Comparison of ENCODE assay signal across 26 cellular contexts in genomic region chr6:150635906-150636514, GRCh38. TPM values are rescaled to one million over a fixed set of nuclear protein-coding genes. Genes with fewer than 3 reads are reported as not detected.
DNase-seq lines count a peak whose midpoint lies in the region; ATAC-seq, FAIRE-seq and TF ChIP-seq lines count a peak whose summit lies in the region.
"Had no signal": no experiment of that assay in that cellular context is flagged by ENCODE, and none has a peak within 500 bp of the region (broad histone marks: within the 10 kb centered on the region; RNA-seq: fewer than 3 reads in every experiment).

No MANE protein-coding gene starts in this region.

- intact Hi-C loops in prostate gland (cut with DNase I): no loop called here

- H3K4me3 Mint-ChIP-seq in CD4-positive, CD25-positive, alpha-beta regulatory T cell: peak overlapping the region in 2 of 4 donors; percentile 11 to 79
- H3K4me3 Mint-ChIP-seq in mesothelial cell of epicardium: no peak overlapping the region
- H3K4me3 Mint-ChIP-seq: activated T-helper 1 cell treated with anti-CD3 and anti-CD28 coated beads, Interleukin-12 subunit alpha, Interleukin-12 subunit beta, Interleukin-2, Interleukin-4 antibody, amounts not matched to agents 30 ng/mL and 10 ng/mL and 1 ng/mL, durations not matched to agents 14 hours and 24 hours and 36 hours; naive thymus-derived CD4-positive, alpha-beta T cell had no signal

- H3K27ac ChIP-seq in CD4-positive, CD25-positive, alpha-beta regulatory T cell (ENCODE audit: insufficient read depth, low read length, poor library complexity, severe bottlenecking): peak overlapping the region; percentile 17
- H3K27ac ChIP-seq in prostate gland: no peak overlapping the region
- H3K27ac ChIP-seq: pancreas, thyroid gland had no signal

- H3K27ac Mint-ChIP-seq in CD4-positive, CD25-positive, alpha-beta regulatory T cell: peak overlapping the region in 2 of 3 donors; percentile 19 to 69
- H3K27ac Mint-ChIP-seq in mesothelial cell of epicardium: peak overlapping the region; percentile 95
- H3K27ac Mint-ChIP-seq: activated naive CD4-positive, alpha-beta T cell treated with anti-CD3 and anti-CD28 coated beads, Interleukin-2, amount 50 U/mL, for 72 hours; activated T-helper 1 cell treated with anti-CD3 and anti-CD28 coated beads, Interleukin-12 subunit alpha, Interleukin-12 subunit beta, Interleukin-2, Interleukin-4 antibody, amounts not matched to agents 30 ng/mL and 10 ng/mL and 1 ng/mL, durations not matched to agents 14 hours and 24 hours and 36 hours; naive thymus-derived CD4-positive, alpha-beta T cell had no signal

- peaks cover 24 to 38% (median 30%) of the 10 kb centered on the region in 4 donors for H3K4me1 Mint-ChIP-seq in CD4-positive, CD25-positive, alpha-beta regulatory T cell
- H3K4me1 Mint-ChIP-seq in mesothelial cell of epicardium: peaks cover 82% of the 10 kb centered on the region

- peak overlapping the region; percentile 65 for H3K4me3 ChIP-seq in CD4-positive, CD25-positive, alpha-beta regulatory T cell (ENCODE audit: low read depth, low read length)
- no peak overlapping the region for H3K4me3 ChIP-seq in prostate gland
- H3K4me3 ChIP-seq: HAP-1, pancreas, thyroid gland had no signal

- FAIRE-seq in GM12891 (lab: Jason Lieb, UNC): peak; percentile 13
- FAIRE-seq: frontal cortex, pancreas had no signal

- H3K27me3 Mint-ChIP-seq in CD4-positive, CD25-positive, alpha-beta regulatory T cell: peaks cover 5% of the 10 kb centered on the region
- H3K27me3 Mint-ChIP-seq in mesothelial cell of epicardium (ENCODE audit: low read depth): no peaks in the 10 kb centered on the region

- 74% methylated on average over 3 of the region's 3 CpGs for WGBS in prostate gland

- in situ Hi-C loops in SK-MEL-5 (cut with HindIII; ENCODE audit: low pct_unique_long_range_greater_than_20kb, low sequenced_read_pairs): no loop called here

- no peak for ATAC-seq in CD4-positive, CD25-positive, alpha-beta regulatory T cell (ENCODE audit: low read depth in 2 of 2)
- ATAC-seq in GM18520 (IDR thresholded peaks at IDR 0.05; ENCODE audit: unreplicated experiment): no peak
- ATAC-seq: activated naive CD4-positive, alpha-beta T cell treated with anti-CD3 and anti-CD28 coated beads, Interleukin-2, amount 50 U/mL, for 72 hours; naive thymus-derived CD4-positive, alpha-beta T cell; Panc1; pancreas; sciatic nerve had no signal

- no peaks in the 10 kb centered on the region for H3K9me3 ChIP-seq in CD4-positive, CD25-positive, alpha-beta regulatory T cell (ENCODE audit: control insufficient read depth in 2 of 2, low read length in 2 of 2)
- no peaks in the 10 kb centered on the region for H3K9me3 ChIP-seq in prostate gland
- H3K9me3 ChIP-seq: HAP-1, pancreas, thyroid gland had no signal

- TF ChIP-seq POLR2A in GM12891 (IDR thresholded peaks at IDR 0.05; ENCODE audit: low read depth, low read length) (no peak), prostate gland (IDR thresholded peaks at IDR 0.05) (no peak)

- peaks cover 26% of the 10 kb centered on the region for H3K4me1 ChIP-seq in CD4-positive, CD25-positive, alpha-beta regulatory T cell (ENCODE audit: control insufficient read depth, insufficient read depth, low read length, poor library complexity, severe bottlenecking)
- no peaks in the 10 kb centered on the region for H3K4me1 ChIP-seq in prostate gland (replicated peaks)
- H3K4me1 ChIP-seq: pancreas had no signal

- no peak for DNase-seq in CD4-positive, CD25-positive, alpha-beta regulatory T cell
- no peak for DNase-seq in GM12891 (ENCODE audit: insufficient read length, low spot score)
- peak; percentile 37 for DNase-seq in SK-MEL-5 (ENCODE audit: low read depth, low spot score)
- DNase-seq in mesothelial cell of epicardium (ENCODE audit: low spot score in 2 of 2, unreplicated experiment in 2 of 2): no peak
- DNase-seq in prostate gland (ENCODE audit: low spot score): no peak
- DNase-seq in stimulated activated CD4-positive, alpha-beta T cell treated with anti-CD3 and anti-CD28 coated beads, Interleukin-4, amount 100 ng/mL, for 24 hours: no peak
- no peak for DNase-seq in GM19238 (ENCODE audit: insufficient read length, low spot score)
- DNase-seq: activated CD8-positive, alpha-beta memory T cell treated with anti-CD3 and anti-CD28 coated beads for 24 hours; cerebellar nuclear complex; DMS153; erythroblast; mammary epithelial cell; naive thymus-derived CD4-positive, alpha-beta T cell; NCI-H226; NCI-H82; pancreas; stimulated activated naive CD4-positive, alpha-beta T cell; thyroid gland had no signal

- H3K36me3 Mint-ChIP-seq in CD4-positive, CD25-positive, alpha-beta regulatory T cell: no peaks in the 10 kb centered on the region
- H3K36me3 Mint-ChIP-seq in mesothelial cell of epicardium: no peaks in the 10 kb centered on the region
- H3K36me3 Mint-ChIP-seq: activated naive CD4-positive, alpha-beta T cell treated with anti-CD3 and anti-CD28 coated beads, Interleukin-2, amount 50 U/mL, for 72 hours; naive thymus-derived CD4-positive, alpha-beta T cell had no signal

- H3K27me3 ChIP-seq in CD4-positive, CD25-positive, alpha-beta regulatory T cell (ENCODE audit: control insufficient read depth, insufficient read depth, low read length): no peaks in the 10 kb centered on the region
- no peaks in the 10 kb centered on the region for H3K27me3 ChIP-seq in prostate gland (replicated peaks; ENCODE audit: insufficient read depth)
- H3K27me3 ChIP-seq: pancreas, thyroid gland had no signal

- peaks cover 0 to 1% (median 0%) of the 10 kb centered on the region in 7 donors for H3K9me3 Mint-ChIP-seq in CD4-positive, CD25-positive, alpha-beta regulatory T cell
- no peaks in the 10 kb centered on the region for H3K9me3 Mint-ChIP-seq in mesothelial cell of epicardium
- H3K9me3 Mint-ChIP-seq: activated naive CD4-positive, alpha-beta T cell treated with anti-CD3 and anti-CD28 coated beads, Interleukin-2, amount 50 U/mL, for 72 hours; activated T-helper 1 cell treated with anti-CD3 and anti-CD28 coated beads, Interleukin-12 subunit alpha, Interleukin-12 subunit beta, Interleukin-2, Interleukin-4 antibody, amounts not matched to agents 30 ng/mL and 10 ng/mL and 1 ng/mL, durations not matched to agents 14 hours and 24 hours and 36 hours had no signal

- H3K36me3 ChIP-seq in CD4-positive, CD25-positive, alpha-beta regulatory T cell (ENCODE audit: control insufficient read depth, insufficient read depth, low read length): no peaks in the 10 kb centered on the region
- H3K36me3 ChIP-seq in prostate gland: no peaks in the 10 kb centered on the region
- H3K36me3 ChIP-seq: HAP-1, pancreas, thyroid gland had no signal

- TF ChIP-seq CTCF in mesothelial cell of epicardium (IDR thresholded peaks at IDR 0.05; ENCODE audit: unreplicated experiment): no peak
- no peak for TF ChIP-seq CTCF in prostate gland (IDR thresholded peaks at IDR 0.05)

TF ChIP-seq in GM12891, 5 proteins besides CTCF, POLR2A, EP300 and RAD21:
- TF ChIP-seq PAX5 (IDR thresholded peaks at IDR 0.05; ENCODE audit: insufficient read depth, low read length, severe bottlenecking) (no peak), TAF1 (IDR thresholded peaks at IDR 0.05; ENCODE audit: low read depth, low read length) (no peak), SPI1 (IDR thresholded peaks at IDR 0.05; ENCODE audit: low read depth, low read length) (no peak)

RNA-seq across cellular contexts. Expression of gene PLEKHG1, which starts 36.3 kb away (rescaled TPM):
- total RNA-seq in CD4-positive, CD25-positive, alpha-beta regulatory T cell: 29.9 TPM
- 1 to 10 TPM; 1.0 to 4.4 (median 2.3) TPM for polyA plus RNA-seq in CD4-positive, CD25-positive, alpha-beta regulatory T cell
- 2.2 TPM for polyA plus RNA-seq in GM12891 (2012; ENCODE audit: low read depth, missing spikeins)
- 3.5 and 5.5 TPM in 2 replicates for total RNA-seq in SK-MEL-5 (2014; rRNA removed; shearing (Covaris generic))
- 15.2 and 17.8 TPM in 2 replicates for polyA plus RNA-seq in SK-MEL-5 (2015; cell fraction: cytosol; rRNA removed)
- polyA plus RNA-seq in SK-MEL-5 (2015; cell fraction: nucleus; rRNA removed): 13.4 and 17.8 TPM in 2 replicates
- total RNA-seq in mesothelial cell of epicardium (65.7 to 69.4 TPM (median 69.3 TPM) in 3 replicates), prostate gland (10 to 100 TPM in 1 of 2 donors, 1 to 10 TPM in 1; 4.9 to 65.4 TPM)
- total RNA-seq: LHCN-M2 had no signal
